ENCODE assay signal across 8 cellular contexts in genomic region chr22:22111267-22111751, GRCh38.
DNase-seq lines count a peak whose midpoint lies in the region; ATAC-seq and TF ChIP-seq lines count a peak whose summit lies in the region.

No MANE protein-coding gene starts in this region.

- H3K27me3 Mint-ChIP-seq in chondrocyte (ENCODE audit: low read depth), result peaks cover 15% of the 10 kb centered on the region

- H3K27ac ChIP-seq in body of pancreas, result no peak overlapping the region

- peaks cover 8% of the 10 kb centered on the region for H3K4me1 Mint-ChIP-seq in chondrocyte (ENCODE audit: low read depth)

- H3K4me1 ChIP-seq in adipocyte (ENCODE audit: control insufficient read depth, insufficient read depth, low read length), result no peaks in the 10 kb centered on the region
- H3K4me1 ChIP-seq in body of pancreas, result no peaks in the 10 kb centered on the region

- in situ Hi-C loops in Caki2 (cut with HindIII; ENCODE audit: low pct_unique_long_range_greater_than_20kb, low sequenced_read_pairs), result no loop called here

- peak; percentile 88 for DNase-seq in Caki2 (ENCODE audit: low read depth)
- DNase-seq in adipocyte (ENCODE audit: low read depth), result peak; percentile 31
- peak; percentile 64 for DNase-seq in stimulated activated CD4-positive, alpha-beta T cell treated with anti-CD3 and anti-CD28 coated beads, Interleukin-1b, Interleukin-23, amount 100 ng/mL, for 48 hours
- DNase-seq in chondrocyte (ENCODE audit: low spot score), result no peak
- no peak for DNase-seq in body of pancreas
- DNase-seq in NCI-H1930 (lab: John Stamatoyannopoulos, UW), result no peak

- TF ChIP-seq CTCF in chondrocyte (IDR thresholded peaks at IDR 0.05) (no peak), body of pancreas (IDR thresholded peaks at IDR 0.05) (no peak)

- H3K27me3 ChIP-seq in adipocyte (replicated peaks; ENCODE audit: control insufficient read depth, insufficient read depth, low read length) (peaks cover 9% of the 10 kb centered on the region), body of pancreas (no peaks in the 10 kb centered on the region)

- ATAC-seq in GM19395 (IDR thresholded peaks at IDR 0.05; ENCODE audit: unreplicated experiment) (peak; percentile 80), HG03378 (IDR thresholded peaks at IDR 0.05; ENCODE audit: unreplicated experiment) (peak; percentile 67), body of pancreas (no peak)

- no peak for TF ChIP-seq POLR2A in body of pancreas (IDR thresholded peaks at IDR 0.05)

- H3K4me3 ChIP-seq in adipocyte (ENCODE audit: low read length) (no peak overlapping the region), body of pancreas (no peak overlapping the region)

- no peaks in the 10 kb centered on the region for H3K36me3 ChIP-seq in adipocyte (ENCODE audit: control insufficient read depth, insufficient read depth, low read length, severe bottlenecking)
- H3K36me3 ChIP-seq in body of pancreas (replicated peaks in 1 of 2; ENCODE audit: insufficient read depth in 1 of 2, low read depth in 2 of 2), result no peaks in the 10 kb centered on the region

- no peak overlapping the region for H3K4me3 Mint-ChIP-seq in chondrocyte (ENCODE audit: unreplicated experiment)

- H3K9ac ChIP-seq in adipocyte (ENCODE audit: low read length), result no peak overlapping the region

- 50 to 54% methylated on average over 4 of the region's 4 CpGs for WGBS in body of pancreas, 2 donors

- no peaks in the 10 kb centered on the region for H3K9me3 ChIP-seq in adipocyte (ENCODE audit: control insufficient read depth, low read length)
- no peaks in the 10 kb centered on the region for H3K9me3 ChIP-seq in body of pancreas

- no peaks in the 10 kb centered on the region for H3K9me3 Mint-ChIP-seq in chondrocyte (ENCODE audit: low read depth)

- H3K36me3 Mint-ChIP-seq in chondrocyte (ENCODE audit: low read depth), result no peaks in the 10 kb centered on the region

- H3K27ac Mint-ChIP-seq in chondrocyte (ENCODE audit: unreplicated experiment), result no peak overlapping the region

- intact Hi-C loops in body of pancreas (cut with DNase I), result no loop called here

Comparison
In these comparisons a context has a peak if more than half of its experiments do, and no peak if none do; other contexts are left out.
1. DNase-seq: peak in Caki2 (single experiment), adipocyte (single experiment) and stimulated activated CD4-positive, alpha-beta T cell treated with anti-CD3 and anti-CD28 coated beads, Interleukin-1b, Interleukin-23, amount 100 ng/mL, for 48 hours (single experiment); none in chondrocyte (single experiment), body of pancreas (0 of 4) and NCI-H1930 (0 of 2).